8 cellular contexts compared by ENCODE assay signal in the genomic region with DNA sequence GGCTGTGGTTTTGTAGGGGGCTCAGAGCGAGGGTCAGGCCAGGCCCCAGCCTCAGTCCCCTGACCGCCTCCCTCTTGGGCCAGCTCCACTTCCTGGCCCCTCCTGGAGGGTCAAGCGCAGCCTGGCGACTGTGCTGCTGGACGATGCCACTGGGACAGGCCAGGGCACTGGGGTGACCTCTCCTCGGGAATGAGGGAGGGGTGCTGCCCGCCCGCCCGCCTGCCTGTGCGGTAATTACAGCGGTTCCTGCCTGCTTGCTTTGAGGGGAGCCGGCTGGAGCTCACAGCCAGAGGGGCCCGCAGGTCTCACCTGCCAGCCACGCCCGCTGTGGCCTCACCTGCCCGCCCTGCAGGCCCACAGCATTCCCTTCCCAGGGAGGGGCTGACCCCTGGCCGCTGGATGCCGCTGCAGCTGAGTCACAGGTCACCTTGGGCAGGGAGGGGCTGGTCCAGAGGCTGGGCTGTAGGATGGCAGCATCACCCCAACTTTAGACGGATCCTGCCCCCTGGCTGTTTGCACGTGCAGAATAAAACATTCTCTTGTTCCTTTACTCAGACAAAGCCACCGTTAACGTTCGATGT.
DNase-seq lines count a peak whose midpoint lies in the region; ATAC-seq and TF ChIP-seq lines count a peak whose summit lies in the region.

No MANE protein-coding gene starts in this region.

- H3K9me3 ChIP-seq in cardiac muscle cell (ENCODE audit: low read depth) = no peaks in the 10 kb centered on the region
- no peaks in the 10 kb centered on the region for H3K9me3 ChIP-seq in OCI-LY3 (ENCODE audit: insufficient read depth, low read length)
- H3K9me3 ChIP-seq in stomach = no peaks in the 10 kb centered on the region

- peaks cover 11% of the 10 kb centered on the region for H3K79me2 ChIP-seq in OCI-LY3 (ENCODE audit: low read length)

- H3K36me3 ChIP-seq in cardiac muscle cell (no peaks in the 10 kb centered on the region), OCI-LY3 (replicated peaks; ENCODE audit: low read depth, low read length) (no peaks in the 10 kb centered on the region), stomach (no peaks in the 10 kb centered on the region)

- DNase-seq in cardiac muscle cell (ENCODE audit: low read depth in 1 of 2, low spot score in 1 of 2) (peak; percentile 34 to 50), Right ventricle myocardium superior (no peak), fibroblast of the aortic adventitia (ENCODE audit: low read depth) (peak; percentile 46), stomach (peak; percentile 88), GM19238 (ENCODE audit: insufficient read length, low spot score) (no peak), NCI-H446 (lab: John Stamatoyannopoulos, UW) (no peak)

- TF ChIP-seq EP300 in stomach (IDR thresholded peaks at IDR 0.05) = no peak

- TF ChIP-seq POLR2A in stomach (IDR thresholded peaks at IDR 0.05) = no peak

- H3K27me3 ChIP-seq in cardiac muscle cell (no peaks in the 10 kb centered on the region), OCI-LY3 (ENCODE audit: low read depth, low read length) (no peaks in the 10 kb centered on the region), stomach (peaks cover 0 to 56% (median 11%) of the 10 kb centered on the region in 3 donors)

- WGBS in stomach, 5 donors = 22 to 37% (median 31%) methylated on average over 10 to 23 of the region's 23 CpGs

- ATAC-seq in Right ventricle myocardium superior (ENCODE audit: poor library complexity) (no peak), HG03439 (IDR thresholded peaks at IDR 0.05; ENCODE audit: unreplicated experiment) (no peak)

- no peak overlapping the region for H3K4me2 ChIP-seq in OCI-LY3 (ENCODE audit: low read length)

- intact Hi-C loops in Right ventricle myocardium superior (cut with DNase I) (loop anchor here (10.0 kb wide), 2 partner anchors 71 to 131 kb away; no protein-coding TSS in a partner anchor), stomach (cut with DNase I; ENCODE audit: low total_unique reads) (loop anchor here (10.0 kb wide), 1 partner anchor 111 kb away; no protein-coding TSS in a partner anchor)

- TF ChIP-seq CTCF in cardiac muscle cell (IDR thresholded peaks at IDR 0.05; ENCODE audit: low read depth, low read length) (peak; percentile 37), OCI-LY3 (IDR thresholded peaks at IDR 0.05; ENCODE audit: low read depth, low read length) (peak; percentile 66), fibroblast of the aortic adventitia (IDR thresholded peaks at IDR 0.05; ENCODE audit: insufficient read depth, low read length) (peak; percentile 28), stomach (IDR thresholded peaks at IDR 0.05) (peak in 4 of 7 experiments; percentile 10 to 70 (median 44))

- H4K20me1 ChIP-seq in OCI-LY3 (ENCODE audit: insufficient read depth, low read length) = no peaks in the 10 kb centered on the region

- H3K9ac ChIP-seq in OCI-LY3 (ENCODE audit: low read length) = no peak overlapping the region

- no peaks in the 10 kb centered on the region for H3K4me1 ChIP-seq in cardiac muscle cell (ENCODE audit: low read depth)
- H3K4me1 ChIP-seq in OCI-LY3 (ENCODE audit: low read length) = peaks cover 62% of the 10 kb centered on the region
- H3K4me1 ChIP-seq in stomach = peaks cover 25 to 42% (median 38%) of the 10 kb centered on the region in 4 donors

- H3K27ac ChIP-seq in cardiac muscle cell (no peak overlapping the region), OCI-LY3 (ENCODE audit: low read length) (no peak overlapping the region), stomach (peak overlapping the region in 3 of 5 donors; percentile 43 to 74 (median 67))

- H2AFZ ChIP-seq in OCI-LY3 (ENCODE audit: low read depth, low read length) = no peak overlapping the region

- H3K4me3 ChIP-seq in cardiac muscle cell (no peak overlapping the region), OCI-LY3 (ENCODE audit: low read length) (no peak overlapping the region), fibroblast of the aortic adventitia (ENCODE audit: low read depth, low read length) (no peak overlapping the region), stomach (no peak overlapping the region)

Comparison
In these comparisons a context has a peak if more than half of its experiments do, and no peak if none do; other contexts are left out.
1. DNase-seq: peak in cardiac muscle cell (2 of 2), fibroblast of the aortic adventitia (single experiment) and stomach (single experiment); none in Right ventricle myocardium superior (single experiment), GM19238 (single experiment) and NCI-H446 (0 of 2).
2. H3K27ac ChIP-seq: peak in stomach (3 of 5); none in cardiac muscle cell (single experiment) and OCI-LY3 (single experiment).
3. Peak in every context shown above with its lines, with median percentiles within 50 percentile points of each other: CTCF ChIP-seq.